Comparison of ENCODE assay signal across 8 cellular contexts in genomic region chr14:60183724-60184596, GRCh38. TPM values are rescaled to one million over a fixed set of nuclear protein-coding genes. Genes with fewer than 3 reads are reported as not detected.
DNase-seq lines count a peak whose midpoint lies in the region; ATAC-seq and TF ChIP-seq lines count a peak whose summit lies in the region.

No MANE protein-coding gene starts in this region.

- H3K36me3 Mint-ChIP-seq in endothelial cell (ENCODE audit: low read depth, unreplicated experiment): no peaks in the 10 kb centered on the region

- H3K4me3 Mint-ChIP-seq in endothelial cell (ENCODE audit: unreplicated experiment): no peak overlapping the region

- no peaks in the 10 kb centered on the region for H3K9me3 Mint-ChIP-seq in endothelial cell (ENCODE audit: unreplicated experiment)

- ATAC-seq in Right ventricle myocardium inferior (no peak), HG02571 (IDR thresholded peaks at IDR 0.05; ENCODE audit: unreplicated experiment) (peak; percentile 43)

- H3K4me3 ChIP-seq in cardiac muscle cell (peak overlapping the region; percentile 14), muscle layer of duodenum (ENCODE audit: low read depth in 1 of 2, low read length in 2 of 2) (peak overlapping the region; percentile 64 to 74)

- peaks cover 1% of the 10 kb centered on the region for H3K27me3 Mint-ChIP-seq in endothelial cell (ENCODE audit: unreplicated experiment)

- H3K36me3 ChIP-seq in cardiac muscle cell: no peaks in the 10 kb centered on the region
- no peaks in the 10 kb centered on the region for H3K36me3 ChIP-seq in muscle layer of duodenum (ENCODE audit: control insufficient read depth in 1 of 2, insufficient read depth in 2 of 2, low read length in 2 of 2)

- intact Hi-C loops in Right ventricle myocardium inferior (cut with DNase I): loop anchor here (1.0 to 2.0 kb wide), 2 partner anchors 119 to 219 kb away; no protein-coding TSS in a partner anchor

- H3K27ac Mint-ChIP-seq in endothelial cell (ENCODE audit: unreplicated experiment): no peak overlapping the region

- H3K27me3 ChIP-seq in cardiac muscle cell: no peaks in the 10 kb centered on the region
- H3K27me3 ChIP-seq in muscle layer of duodenum (ENCODE audit: low read depth, low read length): no peaks in the 10 kb centered on the region

- H3K9me3 ChIP-seq in cardiac muscle cell (ENCODE audit: low read depth): no peaks in the 10 kb centered on the region
- no peaks in the 10 kb centered on the region for H3K9me3 ChIP-seq in muscle layer of duodenum (ENCODE audit: control insufficient read depth in 1 of 2, low read length in 2 of 2)

- DNase-seq in cardiac muscle cell (ENCODE audit: low read depth in 1 of 2, low spot score in 1 of 2) (peak; percentile 76 to 82), Right ventricle myocardium inferior (ENCODE audit: missing footprints) (no peak), NCI-H1436 treated with DMSO at 0.1 percent for 48 hours (lab: John Stamatoyannopoulos, UW) (peak; percentile 35), SW480 (ENCODE audit: low spot score) (peak; percentile 60), endothelial cell (ENCODE audit: low spot score) (no peak), NK-92 (lab: John Stamatoyannopoulos, UW; ENCODE audit: unreplicated experiment) (no peak)

- H3K4me1 Mint-ChIP-seq in endothelial cell (ENCODE audit: unreplicated experiment): no peaks in the 10 kb centered on the region

- H3K4me1 ChIP-seq in cardiac muscle cell (ENCODE audit: low read depth) (no peaks in the 10 kb centered on the region), muscle layer of duodenum (ENCODE audit: control insufficient read depth in 1 of 2, insufficient read depth in 2 of 2, low read length in 2 of 2) (peaks cover 3 to 6% of the 10 kb centered on the region in 2 donors)

- TF ChIP-seq CTCF in cardiac muscle cell (IDR thresholded peaks at IDR 0.05; ENCODE audit: low read depth, low read length) (peak; percentile 56), endothelial cell (IDR thresholded peaks at IDR 0.05; ENCODE audit: unreplicated experiment) (peak; percentile 80)

- no peak overlapping the region for H3K27ac ChIP-seq in cardiac muscle cell
- H3K27ac ChIP-seq in muscle layer of duodenum (ENCODE audit: low read length): peak overlapping the region; percentile 46

RNA-seq across cellular contexts. Expression of gene DHRS7, which starts 18.8 kb away (rescaled TPM):
- total RNA-seq in cardiac muscle cell (24.1 and 32.3 TPM in 2 replicates), Right ventricle myocardium inferior (34.6 TPM), endothelial cell (ENCODE audit: unreplicated experiment) (67.3 TPM)
- polyA plus RNA-seq in cardiac muscle cell: 36.4 and 61.6 TPM in 2 replicates

Comparison
In these comparisons a context has a peak if more than half of its experiments do, and no peak if none do; other contexts are left out.
1. DNase-seq: peak in cardiac muscle cell (2 of 2), NCI-H1436 treated with DMSO at 0.1 percent for 48 hours (single experiment) and SW480 (single experiment); none in Right ventricle myocardium inferior (single experiment), endothelial cell (single experiment) and NK-92 (single experiment).